Comparison of ENCODE assay signal across 1 cellular context in the genomic region with DNA sequence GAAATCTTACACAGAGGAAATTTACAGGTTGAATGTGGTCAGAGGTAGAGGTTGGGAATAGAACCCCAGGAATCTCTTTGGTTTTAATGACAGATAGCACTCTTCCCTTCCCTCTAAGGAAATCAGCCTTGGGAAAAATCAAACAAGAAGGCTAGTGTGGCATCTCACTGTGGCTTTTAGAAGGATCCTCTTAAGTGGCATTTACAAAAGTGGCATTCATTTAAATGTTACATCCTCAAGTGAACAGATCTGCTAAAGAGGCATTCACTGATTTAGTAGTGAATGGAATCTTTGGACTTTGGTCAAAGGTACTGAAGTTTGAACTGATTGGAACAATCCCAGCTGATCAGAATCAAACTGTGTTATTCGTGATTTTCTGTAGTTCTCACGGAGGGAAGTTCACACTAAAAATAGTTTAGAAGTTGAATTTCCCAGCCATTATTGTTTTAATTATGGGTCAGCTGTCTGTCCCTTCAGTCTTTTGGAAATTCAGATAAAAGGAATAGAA.
TF ChIP-seq lines count a peak whose summit lies in the region.

No MANE protein-coding gene starts in this region.

TF ChIP-seq in HepG2, 621 proteins besides CTCF, POLR2A, EP300 and RAD21 (continued from another document):
- TF ChIP-seq, protein P1, sequence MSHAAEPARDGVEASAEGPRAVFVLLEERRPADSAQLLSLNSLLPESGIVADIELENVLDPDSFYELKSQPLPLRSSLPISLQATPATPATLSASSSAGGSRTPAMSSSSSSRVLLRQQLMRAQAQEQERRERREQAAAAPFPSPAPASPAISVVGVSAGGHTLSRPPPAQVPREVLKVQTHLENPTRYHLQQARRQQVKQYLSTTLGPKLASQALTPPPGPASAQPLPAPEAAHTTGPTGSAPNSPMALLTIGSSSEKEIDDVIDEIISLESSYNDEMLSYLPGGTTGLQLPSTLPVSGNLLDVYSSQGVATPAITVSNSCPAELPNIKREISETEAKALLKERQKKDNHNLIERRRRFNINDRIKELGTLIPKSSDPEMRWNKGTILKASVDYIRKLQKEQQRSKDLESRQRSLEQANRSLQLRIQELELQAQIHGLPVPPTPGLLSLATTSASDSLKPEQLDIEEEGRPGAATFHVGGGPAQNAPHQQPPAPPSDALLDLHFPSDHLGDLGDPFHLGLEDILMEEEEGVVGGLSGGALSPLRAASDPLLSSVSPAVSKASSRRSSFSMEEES (CRISPR knock-in tag; IDR thresholded peaks at IDR 0.05) = no peak
- TF ChIP-seq HNF4A (CRISPR knock-in tag; IDR thresholded peaks at IDR 0.05) (peak; percentile 53), NKX3-1 (CRISPR knock-in tag; IDR thresholded peaks at IDR 0.05) (no peak), ZSCAN29 (CRISPR knock-in tag; conservative IDR thresholded peaks at IDR 0.05) (no peak), ZNF598 (CRISPR knock-in tag; IDR thresholded peaks at IDR 0.05; ENCODE audit: borderline replicate concordance) (no peak), KAT8 (CRISPR knock-in tag; IDR thresholded peaks at IDR 0.05) (no peak), ZNF326 (CRISPR knock-in tag; IDR thresholded peaks at IDR 0.05; ENCODE audit: borderline replicate concordance) (no peak), PITX1 (CRISPR knock-in tag; IDR thresholded peaks at IDR 0.05) (no peak), MAFK (conservative IDR thresholded peaks at IDR 0.05 in 1 of 2, IDR thresholded peaks at IDR 0.05 in 1 of 2; ENCODE audit: low read length in 2 of 2) (no peak), RFX5 (IDR thresholded peaks at IDR 0.05; ENCODE audit: low read depth, low read length) (no peak), HOXD1 (CRISPR knock-in tag; IDR thresholded peaks at IDR 0.05) (no peak), TEAD2 (CRISPR knock-in tag; IDR thresholded peaks at IDR 0.05) (no peak), ZNF510 (CRISPR knock-in tag; IDR thresholded peaks at IDR 0.05; ENCODE audit: low read depth) (no peak), NR3C1 (CRISPR knock-in tag; IDR thresholded peaks at IDR 0.05) (no peak), EHMT2 (IDR thresholded peaks at IDR 0.05; ENCODE audit: borderline replicate concordance, low read depth, low read length) (no peak)
- TF ChIP-seq, protein P2, sequence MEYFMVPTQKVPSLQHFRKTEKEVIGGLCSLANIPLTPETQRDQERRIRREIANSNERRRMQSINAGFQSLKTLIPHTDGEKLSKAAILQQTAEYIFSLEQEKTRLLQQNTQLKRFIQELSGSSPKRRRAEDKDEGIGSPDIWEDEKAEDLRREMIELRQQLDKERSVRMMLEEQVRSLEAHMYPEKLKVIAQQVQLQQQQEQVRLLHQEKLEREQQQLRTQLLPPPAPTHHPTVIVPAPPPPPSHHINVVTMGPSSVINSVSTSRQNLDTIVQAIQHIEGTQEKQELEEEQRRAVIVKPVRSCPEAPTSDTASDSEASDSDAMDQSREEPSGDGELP (IDR thresholded peaks at IDR 0.05; ENCODE audit: borderline replicate concordance, low read depth) = no peak
- TF ChIP-seq, protein P3, sequence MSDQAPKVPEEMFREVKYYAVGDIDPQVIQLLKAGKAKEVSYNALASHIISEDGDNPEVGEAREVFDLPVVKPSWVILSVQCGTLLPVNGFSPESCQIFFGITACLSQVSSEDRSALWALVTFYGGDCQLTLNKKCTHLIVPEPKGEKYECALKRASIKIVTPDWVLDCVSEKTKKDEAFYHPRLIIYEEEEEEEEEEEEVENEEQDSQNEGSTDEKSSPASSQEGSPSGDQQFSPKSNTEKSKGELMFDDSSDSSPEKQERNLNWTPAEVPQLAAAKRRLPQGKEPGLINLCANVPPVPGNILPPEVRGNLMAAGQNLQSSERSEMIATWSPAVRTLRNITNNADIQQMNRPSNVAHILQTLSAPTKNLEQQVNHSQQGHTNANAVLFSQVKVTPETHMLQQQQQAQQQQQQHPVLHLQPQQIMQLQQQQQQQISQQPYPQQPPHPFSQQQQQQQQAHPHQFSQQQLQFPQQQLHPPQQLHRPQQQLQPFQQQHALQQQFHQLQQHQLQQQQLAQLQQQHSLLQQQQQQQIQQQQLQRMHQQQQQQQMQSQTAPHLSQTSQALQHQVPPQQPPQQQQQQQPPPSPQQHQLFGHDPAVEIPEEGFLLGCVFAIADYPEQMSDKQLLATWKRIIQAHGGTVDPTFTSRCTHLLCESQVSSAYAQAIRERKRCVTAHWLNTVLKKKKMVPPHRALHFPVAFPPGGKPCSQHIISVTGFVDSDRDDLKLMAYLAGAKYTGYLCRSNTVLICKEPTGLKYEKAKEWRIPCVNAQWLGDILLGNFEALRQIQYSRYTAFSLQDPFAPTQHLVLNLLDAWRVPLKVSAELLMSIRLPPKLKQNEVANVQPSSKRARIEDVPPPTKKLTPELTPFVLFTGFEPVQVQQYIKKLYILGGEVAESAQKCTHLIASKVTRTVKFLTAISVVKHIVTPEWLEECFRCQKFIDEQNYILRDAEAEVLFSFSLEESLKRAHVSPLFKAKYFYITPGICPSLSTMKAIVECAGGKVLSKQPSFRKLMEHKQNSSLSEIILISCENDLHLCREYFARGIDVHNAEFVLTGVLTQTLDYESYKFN (CRISPR knock-in tag; conservative IDR thresholded peaks at IDR 0.05) = no peak
- TF ChIP-seq, protein P4, sequence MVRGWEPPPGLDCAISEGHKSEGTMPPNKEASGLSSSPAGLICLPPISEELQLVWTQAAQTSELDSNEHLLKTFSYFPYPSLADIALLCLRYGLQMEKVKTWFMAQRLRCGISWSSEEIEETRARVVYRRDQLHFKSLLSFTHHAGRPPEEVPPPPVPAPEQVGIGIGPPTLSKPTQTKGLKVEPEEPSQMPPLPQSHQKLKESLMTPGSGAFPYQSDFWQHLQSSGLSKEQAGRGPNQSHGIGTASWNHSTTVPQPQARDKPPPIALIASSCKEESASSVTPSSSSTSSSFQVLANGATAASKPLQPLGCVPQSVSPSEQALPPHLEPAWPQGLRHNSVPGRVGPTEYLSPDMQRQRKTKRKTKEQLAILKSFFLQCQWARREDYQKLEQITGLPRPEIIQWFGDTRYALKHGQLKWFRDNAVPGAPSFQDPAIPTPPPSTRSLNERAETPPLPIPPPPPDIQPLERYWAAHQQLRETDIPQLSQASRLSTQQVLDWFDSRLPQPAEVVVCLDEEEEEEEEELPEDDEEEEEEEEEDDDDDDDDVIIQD (CRISPR knock-in tag; IDR thresholded peaks at IDR 0.05; ENCODE audit: low read depth) = 0 out of 2 replicates have a peak, but pooled peaks have one; percentile 40
- TF ChIP-seq, protein P5, sequence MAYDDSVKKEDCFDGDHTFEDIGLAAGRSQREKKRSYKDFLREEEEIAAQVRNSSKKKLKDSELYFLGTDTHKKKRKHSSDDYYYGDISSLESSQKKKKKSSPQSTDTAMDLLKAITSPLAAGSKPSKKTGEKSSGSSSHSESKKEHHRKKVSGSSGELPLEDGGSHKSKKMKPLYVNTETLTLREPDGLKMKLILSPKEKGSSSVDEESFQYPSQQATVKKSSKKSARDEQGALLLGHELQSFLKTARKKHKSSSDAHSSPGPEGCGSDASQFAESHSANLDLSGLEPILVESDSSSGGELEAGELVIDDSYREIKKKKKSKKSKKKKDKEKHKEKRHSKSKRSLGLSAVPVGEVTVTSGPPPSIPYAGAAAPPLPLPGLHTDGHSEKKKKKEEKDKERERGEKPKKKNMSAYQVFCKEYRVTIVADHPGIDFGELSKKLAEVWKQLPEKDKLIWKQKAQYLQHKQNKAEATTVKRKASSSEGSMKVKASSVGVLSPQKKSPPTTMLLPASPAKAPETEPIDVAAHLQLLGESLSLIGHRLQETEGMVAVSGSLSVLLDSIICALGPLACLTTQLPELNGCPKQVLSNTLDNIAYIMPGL (CRISPR knock-in tag; IDR thresholded peaks at IDR 0.05; ENCODE audit: borderline replicate concordance in 1 of 2, low read depth in 1 of 2) = no peak
